Comparison of ENCODE assay signal across 8 cellular contexts in the genomic region with DNA sequence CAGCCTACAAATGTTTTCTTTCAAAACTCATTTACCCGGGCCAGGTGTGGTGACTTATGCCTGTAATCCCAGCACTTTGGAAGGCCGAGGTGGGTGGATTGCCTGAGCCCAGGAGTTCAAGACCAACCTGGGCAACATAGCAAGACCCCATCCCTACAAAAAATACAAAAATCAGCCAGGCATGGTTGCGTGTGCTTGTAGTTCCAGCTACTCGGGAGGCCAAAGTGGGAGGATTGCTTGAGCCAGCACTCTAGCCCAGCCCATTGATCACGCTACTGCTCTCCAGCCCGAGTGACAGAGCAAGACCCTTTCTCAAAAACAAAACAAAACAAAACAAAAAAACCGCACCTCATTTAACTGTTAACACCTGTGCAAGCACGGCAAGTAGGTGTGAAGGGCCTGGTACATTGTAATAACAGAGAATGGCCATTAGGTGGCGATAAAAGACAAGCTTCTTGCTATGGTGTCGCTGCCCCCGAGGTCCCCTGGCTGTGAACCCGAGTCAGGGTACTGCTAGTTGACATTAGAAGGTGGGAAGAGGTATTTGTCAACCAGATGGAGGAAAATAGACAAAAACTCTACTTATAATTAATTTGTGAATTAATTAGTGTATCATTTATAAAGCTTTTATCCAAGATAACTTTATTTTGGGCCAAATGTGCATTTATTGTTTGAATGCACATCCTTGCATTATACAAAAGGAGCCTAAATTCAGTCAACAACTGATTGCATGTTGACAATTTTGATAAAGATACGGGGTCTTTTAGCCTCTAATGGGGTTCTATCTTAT.
A peak's percentile ranks its signal among the peaks of the same experiment; 100 is the strongest.
DNase-seq lines count a peak whose midpoint lies in the region; ATAC-seq and TF ChIP-seq lines count a peak whose summit lies in the region.

No MANE protein-coding gene starts in this region.

- H2AFZ ChIP-seq in GM23338, result no peak overlapping the region

- H3K4me3 Mint-ChIP-seq in GM23338, result no peak overlapping the region

- H3F3A ChIP-seq in GM23338 (replicated peaks; ENCODE audit: low read depth), result no peaks in the 10 kb centered on the region

- peaks cover 6% of the 10 kb centered on the region; the same call in 2 of the 3 replicates for H3K9me3 Mint-ChIP-seq in GM23338

- in situ Hi-C loops in SK-MEL-5 (cut with HindIII; ENCODE audit: low pct_unique_long_range_greater_than_20kb, low sequenced_read_pairs), result loop anchor here (25.0 kb wide), 2 partner anchors 94 to 194 kb away; partner anchors contain the start of gene B3GALT5

- peak; percentile 95 to 99 for TF ChIP-seq CTCF in GM23338 (conservative IDR thresholded peaks at IDR 0.05; ENCODE audit: low read depth in 2 of 2)
- peak; percentile 87 to 95 for TF ChIP-seq CTCF in right atrium auricular region (IDR thresholded peaks at IDR 0.05)

- H3K79me2 ChIP-seq in GM23338 (replicated peaks; ENCODE audit: insufficient read depth), result no peaks in the 10 kb centered on the region

- H3K9me2 ChIP-seq in GM23338 (ENCODE audit: insufficient read depth), result peaks cover 17% of the 10 kb centered on the region

- DNase-seq in DMS53 (lab: John Stamatoyannopoulos, UW) (peak; percentile 87), GM23338 (ENCODE audit: low spot score) (peak; percentile 96), NCI-H1048 (lab: John Stamatoyannopoulos, UW) (peak; percentile 48), SK-MEL-5 (ENCODE audit: low read depth, low spot score) (peak; percentile 66), amniotic stem cell (lab: John Stamatoyannopoulos, UW) (peak; percentile 14), right atrium auricular region (ENCODE audit: low spot score) (no peak), sciatic nerve (ENCODE audit: low spot score) (no peak)

- no peaks in the 10 kb centered on the region for H3K36me3 ChIP-seq in GM23338 (ENCODE audit: insufficient read depth)
- H3K36me3 ChIP-seq in right atrium auricular region, result no peaks in the 10 kb centered on the region

- H3K4me2 ChIP-seq in GM23338, result no peak overlapping the region

- ATAC-seq in GM23338 (peak; percentile 99), sciatic nerve (peak; percentile 76), GM18858 (IDR thresholded peaks at IDR 0.05; ENCODE audit: unreplicated experiment) (no peak)

- H3K27me3 ChIP-seq in GM23338 (ENCODE audit: insufficient read depth) (no peaks in the 10 kb centered on the region), right atrium auricular region (no peaks in the 10 kb centered on the region)

- intact Hi-C loops in sciatic nerve (cut with DNase I), result loop anchor here (5.0 kb wide), 1 partner anchor 199 kb away; no protein-coding TSS in a partner anchor

- H3K4me1 ChIP-seq in GM23338 (ENCODE audit: insufficient read depth) (peaks cover 18% of the 10 kb centered on the region; the same call in 1 of the 2 replicates), right atrium auricular region (no peaks in the 10 kb centered on the region)

- H3K27ac Mint-ChIP-seq in GM23338, result no peak overlapping the region

- peaks cover 7% of the 10 kb centered on the region for H3K27me3 Mint-ChIP-seq in GM23338 (ENCODE audit: insufficient read depth, low read depth, poor library complexity)

- no peaks in the 10 kb centered on the region for H4K20me1 ChIP-seq in GM23338 (replicated peaks; ENCODE audit: insufficient read depth)

- no peaks in the 10 kb centered on the region for H3K9me3 ChIP-seq in right atrium auricular region

- no peak overlapping the region for H3K4me3 ChIP-seq in GM23338
- no peak overlapping the region for H3K4me3 ChIP-seq in right atrium auricular region

- H3K4me1 Mint-ChIP-seq in GM23338, result peaks cover 15% of the 10 kb centered on the region

- H3K36me3 Mint-ChIP-seq in GM23338 (ENCODE audit: low read depth), result peaks cover 15% of the 10 kb centered on the region

- no peak overlapping the region for H3K27ac ChIP-seq in GM23338 (ENCODE audit: low read depth)
- H3K27ac ChIP-seq in right atrium auricular region, result no peak overlapping the region

TF ChIP-seq in GM23338, 12 proteins besides CTCF, POLR2A, EP300 and RAD21:
- TF ChIP-seq ZNF331 (CRISPR knock-in tag; IDR thresholded peaks at IDR 0.05; ENCODE audit: low read depth), result no peak
- TF ChIP-seq EZH2phosphoT487 (IDR thresholded peaks at IDR 0.05; ENCODE audit: unreplicated experiment), result no peak

Comparison
In these comparisons a context has a peak if more than half of its experiments do, and no peak if none do; other contexts are left out.
1. DNase-seq: peak in DMS53 (single experiment), GM23338 (single experiment), NCI-H1048 (single experiment), SK-MEL-5 (single experiment) and amniotic stem cell (single experiment); none in right atrium auricular region (single experiment) and sciatic nerve (single experiment).